ENCODE assay signal across 26 cellular contexts in the genomic region with DNA sequence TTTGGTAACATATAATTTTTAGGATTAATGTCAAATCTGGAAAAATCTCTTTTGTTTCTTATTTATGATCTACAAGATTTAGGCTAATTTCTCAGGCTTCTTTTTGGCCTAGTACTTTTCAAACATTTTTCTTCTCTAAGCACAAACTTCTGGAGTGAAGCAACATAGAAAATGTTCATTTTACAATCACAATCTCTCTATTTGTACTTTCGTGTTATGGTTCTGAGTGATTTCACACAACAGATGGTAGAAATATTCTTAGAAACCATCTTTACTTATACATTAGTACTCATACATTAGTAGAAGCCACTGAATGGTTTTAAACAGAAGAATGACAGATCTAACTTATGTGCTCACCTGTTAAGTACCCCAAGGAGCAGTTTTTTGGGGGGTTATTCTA.
"Had no signal": no experiment of that assay in that cellular context is flagged by ENCODE, and none has a peak within 500 bp of the region (broad histone marks: within the 10 kb centered on the region; RNA-seq: fewer than 3 reads in every experiment).

No MANE protein-coding gene starts in this region.

- H3K27ac ChIP-seq: PC-9, VCaP had no signal

- H3K4me3 ChIP-seq: MG63, PC-9 had no signal

- H3K9me3 Mint-ChIP-seq: activated T-cell treated with anti-CD3 and anti-CD28 coated beads, Interleukin-2, amount 50 U/mL, for 4 hours had no signal

- H2AFZ ChIP-seq: PC-9 had no signal

- H3K27ac Mint-ChIP-seq: activated CD4-positive, alpha-beta memory T cell treated with anti-CD3 and anti-CD28 coated beads for 36 hours; activated CD4-positive, alpha-beta T cell treated with anti-CD3 and anti-CD28 coated beads, Interleukin-2, amount 10 ng/mL, durations not matched to agents 7 days and 5 days; activated naive CD4-positive, alpha-beta T cell treated with anti-CD3 and anti-CD28 coated beads, Interleukin-2, amount 50 U/mL, for 72 hours; activated naive CD8-positive, alpha-beta T cell treated with anti-CD3 and anti-CD28 coated beads, Interleukin-2, amount 50 U/mL, for 24 hours; T-cell had no signal

- DNase-seq: activated CD4-positive, alpha-beta memory T cell treated with anti-CD3 and anti-CD28 coated beads for 36 hours; activated CD4-positive, alpha-beta T cell treated with anti-CD3 and anti-CD28 coated beads, Interleukin-2, amount 10 ng/mL, durations not matched to agents 7 days and 5 days; activated CD4-positive, CD25-positive, alpha-beta regulatory T cell; activated CD8-positive, alpha-beta memory T cell treated with anti-CD3 and anti-CD28 coated beads for 24 hours; activated effector memory CD4-positive, alpha-beta T cell treated with anti-CD3 and anti-CD28 coated beads, Interleukin-2, amount 50 U/mL, for 16 hours; activated naive CD4-positive, alpha-beta T cell treated with Interleukin-2 at 50 U/mL for 16 hours; activated naive CD8-positive, alpha-beta T cell treated with anti-CD3 and anti-CD28 coated beads, Interleukin-2, amount 50 U/mL, for 24 hours; activated T-cell treated with anti-CD3 and anti-CD28 coated beads, Interleukin-2, amount 50 U/mL, for 4 hours; amygdala; MG63; MV-4-11; NCI-H1092 treated with DMSO at 0.1 percent for 48 hours; NCI-H1436; NCI-H1694 treated with DMSO at 0.1 percent for 48 hours; NCI-H2029 treated with DMSO at 0.1 percent for 48 hours; NCI-H526; NCI-H774; PC-9; SIG-M5; T-cell; T-helper 2 cell; T1000 had no signal

- H3K27me3 ChIP-seq: MG63 had no signal

- H3K4me3 Mint-ChIP-seq: activated CD4-positive, alpha-beta memory T cell treated with anti-CD3 and anti-CD28 coated beads for 36 hours; activated CD4-positive, alpha-beta T cell treated with anti-CD3 and anti-CD28 coated beads, Interleukin-2, amount 10 ng/mL, durations not matched to agents 7 days and 5 days; activated naive CD8-positive, alpha-beta T cell treated with anti-CD3 and anti-CD28 coated beads, Interleukin-2, amount 50 U/mL, for 24 hours; activated T-cell treated with anti-CD3 and anti-CD28 coated beads, Interleukin-2, amount 50 U/mL, for 4 hours; brain; central memory CD8-positive, alpha-beta T cell; T-cell had no signal

- H3K27me3 Mint-ChIP-seq: activated CD4-positive, alpha-beta memory T cell treated with anti-CD3 and anti-CD28 coated beads for 36 hours; activated CD4-positive, alpha-beta T cell treated with anti-CD3 and anti-CD28 coated beads, Interleukin-2, amount 10 ng/mL, durations not matched to agents 7 days and 5 days; activated naive CD8-positive, alpha-beta T cell treated with anti-CD3 and anti-CD28 coated beads, Interleukin-2, amount 50 U/mL, for 24 hours; central memory CD8-positive, alpha-beta T cell; T-cell had no signal

- H3K36me3 ChIP-seq: MG63 had no signal

- H3K36me3 Mint-ChIP-seq: activated CD4-positive, alpha-beta memory T cell treated with anti-CD3 and anti-CD28 coated beads for 36 hours; activated naive CD4-positive, alpha-beta T cell treated with anti-CD3 and anti-CD28 coated beads, Interleukin-2, amount 50 U/mL, for 72 hours; brain; T-cell had no signal

- H3K9me3 ChIP-seq: MG63 had no signal

- H3K4me2 ChIP-seq: PC-9 had no signal

- ATAC-seq: activated naive CD4-positive, alpha-beta T cell treated with anti-CD3 and anti-CD28 coated beads, Interleukin-2, amount 50 U/mL, for 72 hours; activated naive CD8-positive, alpha-beta T cell treated with anti-CD3 and anti-CD28 coated beads, Interleukin-2, amount 50 U/mL, for 24 hours; activated T-cell treated with anti-CD3 and anti-CD28 coated beads, Interleukin-2, amount 50 U/mL, for 4 hours; T-cell had no signal

- H3K4me1 Mint-ChIP-seq: activated CD4-positive, alpha-beta T cell treated with anti-CD3 and anti-CD28 coated beads, Interleukin-2, amount 10 ng/mL, durations not matched to agents 7 days and 5 days; activated naive CD8-positive, alpha-beta T cell treated with anti-CD3 and anti-CD28 coated beads, Interleukin-2, amount 50 U/mL, for 24 hours; central memory CD8-positive, alpha-beta T cell; T-cell had no signal
